20 cellular contexts compared by ENCODE assay signal in the genomic region with DNA sequence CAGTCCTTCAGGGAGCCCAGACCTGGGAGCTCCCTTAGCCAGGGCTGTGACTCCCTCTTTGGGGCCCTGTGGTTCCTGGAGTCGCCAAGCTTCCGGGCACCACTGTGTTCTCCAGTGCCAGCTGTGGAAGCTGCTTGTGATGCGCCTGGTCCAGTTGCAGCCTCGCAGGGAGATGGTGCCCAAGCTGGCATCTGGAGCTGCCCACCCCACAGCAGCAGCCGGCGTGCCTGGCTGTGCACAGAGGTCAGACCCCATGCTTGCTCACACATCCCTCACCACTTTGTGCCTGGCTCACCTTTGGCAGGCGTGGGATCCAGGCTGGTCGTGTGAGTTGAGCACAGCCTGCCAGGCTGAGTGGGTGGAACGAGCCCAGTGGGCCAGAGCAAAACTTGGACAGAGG.
"Had no signal": no experiment of that assay in that cellular context is flagged by ENCODE, and none has a peak within 500 bp of the region (broad histone marks: within the 10 kb centered on the region; RNA-seq: fewer than 3 reads in every experiment).

No MANE protein-coding gene starts in this region.

- DNase-seq: activated CD4-positive, alpha-beta T cell treated with anti-CD3 and anti-CD28 coated beads for 48 hours; activated CD4-positive, CD25-positive, alpha-beta regulatory T cell; activated CD8-positive, alpha-beta T cell treated with anti-CD3 and anti-CD28 coated beads for 36 hours; activated naive CD4-positive, alpha-beta T cell treated with anti-CD3 and anti-CD28 coated beads for 36 hours; activated naive CD8-positive, alpha-beta T cell treated with anti-CD3 and anti-CD28 coated beads, Interleukin-2, amount 50 U/mL, for 24 hours; activated T-cell treated with anti-CD3 and anti-CD28 coated beads, Interleukin-2, amount 50 U/mL, for 24 hours; cortex of kidney; effector CD4-positive, alpha-beta T cell; left cardiac atrium; sigmoid colon; stimulated activated CD8-positive, alpha-beta memory T cell treated with anti-CD3 and anti-CD28 coated beads, Interleukin-4, amount 100 ng/mL, for 48 hours; stimulated activated naive CD4-positive, alpha-beta T cell; T-cell; tibial artery; uterus had no signal

- H3K27ac ChIP-seq: hepatocyte, sigmoid colon, tibial artery, uterus had no signal

- H3K4me3 Mint-ChIP-seq: activated CD8-positive, alpha-beta T cell treated with anti-CD3 and anti-CD28 coated beads for 36 hours; activated naive CD4-positive, alpha-beta T cell treated with anti-CD3 and anti-CD28 coated beads for 36 hours; activated naive CD8-positive, alpha-beta T cell treated with anti-CD3 and anti-CD28 coated beads, Interleukin-2, amount 50 U/mL, for 24 hours; activated T-cell treated with anti-CD3 and anti-CD28 coated beads, Interleukin-2, amount 50 U/mL, for 24 hours; mesothelial cell of epicardium; natural killer cell treated with Interleukin-12 subunit alpha and Interleukin-12 subunit beta and Interleukin-15 and Interleukin-18, amount 100 ng/mL, for 72 hours; T-cell had no signal

- H2AFZ ChIP-seq: hepatocyte had no signal

- H3K9me3 ChIP-seq: sigmoid colon, tibial artery, uterus had no signal

- H3K27me3 Mint-ChIP-seq: activated CD8-positive, alpha-beta T cell treated with anti-CD3 and anti-CD28 coated beads for 36 hours; activated naive CD8-positive, alpha-beta T cell treated with anti-CD3 and anti-CD28 coated beads, Interleukin-2, amount 50 U/mL, for 24 hours; activated T-cell treated with anti-CD3 and anti-CD28 coated beads, Interleukin-2, amount 50 U/mL, for 24 hours; natural killer cell treated with Interleukin-12 subunit alpha and Interleukin-12 subunit beta and Interleukin-15 and Interleukin-18, amount 100 ng/mL, for 72 hours; T-cell had no signal

- H3K4me1 ChIP-seq: uterus had no signal

- H3K27ac Mint-ChIP-seq: activated CD8-positive, alpha-beta T cell treated with anti-CD3 and anti-CD28 coated beads for 36 hours; activated naive CD4-positive, alpha-beta T cell treated with anti-CD3 and anti-CD28 coated beads for 36 hours; activated naive CD8-positive, alpha-beta T cell treated with anti-CD3 and anti-CD28 coated beads, Interleukin-2, amount 50 U/mL, for 24 hours; activated T-cell treated with anti-CD3 and anti-CD28 coated beads, Interleukin-2, amount 50 U/mL, for 24 hours; mesothelial cell of epicardium; natural killer cell treated with Interleukin-12 subunit alpha and Interleukin-12 subunit beta and Interleukin-15 and Interleukin-18, amount 100 ng/mL, for 72 hours; T-cell had no signal

- H3K27me3 ChIP-seq: hepatocyte, sigmoid colon, tibial artery, uterus had no signal

- H3K4me2 ChIP-seq: hepatocyte had no signal

- H3K9me3 Mint-ChIP-seq: activated naive CD4-positive, alpha-beta T cell treated with anti-CD3 and anti-CD28 coated beads for 36 hours; activated naive CD8-positive, alpha-beta T cell treated with anti-CD3 and anti-CD28 coated beads, Interleukin-2, amount 50 U/mL, for 24 hours; activated T-cell treated with anti-CD3 and anti-CD28 coated beads, Interleukin-2, amount 50 U/mL, for 24 hours; natural killer cell treated with Interleukin-12 subunit alpha and Interleukin-12 subunit beta and Interleukin-15 and Interleukin-18, amount 100 ng/mL, for 72 hours; T-cell had no signal

- H3K36me3 ChIP-seq: uterus had no signal

- ATAC-seq: activated CD8-positive, alpha-beta T cell treated with anti-CD3 and anti-CD28 coated beads for 36 hours; activated naive CD8-positive, alpha-beta T cell treated with anti-CD3 and anti-CD28 coated beads, Interleukin-2, amount 50 U/mL, for 24 hours; esophagus mucosa; natural killer cell treated with Interleukin-12 subunit alpha and Interleukin-12 subunit beta and Interleukin-15 and Interleukin-18, amount 100 ng/mL, for 72 hours; T-cell had no signal

- H3K4me3 ChIP-seq: hepatocyte, lung, sigmoid colon, tibial artery, uterus had no signal
